ENCODE assay signal across 16 cellular contexts in genomic region chr4:141486375-141486997, GRCh38.
DNase-seq lines count a peak whose midpoint lies in the region; ATAC-seq and TF ChIP-seq lines count a peak whose summit lies in the region.
"Had no signal": no experiment of that assay in that cellular context is flagged by ENCODE, and none has a peak within 500 bp of the region (broad histone marks: within the 10 kb centered on the region; RNA-seq: fewer than 3 reads in every experiment).

No MANE protein-coding gene starts in this region.

- no peaks in the 10 kb centered on the region for H3K9me3 ChIP-seq in GM23248 (ENCODE audit: low read depth)

- peak overlapping the region; percentile 43 for H3K4me3 ChIP-seq in GM23248
- H3K4me3 ChIP-seq: left ventricle myocardium inferior, stomach had no signal

- peak overlapping the region; percentile 74 for H3K4me2 ChIP-seq in GM23248 (ENCODE audit: unreplicated experiment)

- DNase-seq in GM23248 (peak; percentile 93), fibroblast of peridontal ligament (ENCODE audit: extremely low read depth) (peak; percentile 66), smooth muscle cell of the brain vasculature (ENCODE audit: low read depth, low spot score) (peak; percentile 24), NCI-H187 treated with DMSO at 0.1 percent for 48 hours (lab: John Stamatoyannopoulos, UW) (no peak), AML-193 (lab: John Stamatoyannopoulos, UW) (no peak), NCI-H345 (lab: John Stamatoyannopoulos, UW) (no peak)
- DNase-seq: activated CD4-positive, alpha-beta T cell treated with anti-CD3 and anti-CD28 coated beads, Interleukin-2, amount 10 ng/mL, durations not matched to agents 24 days and 14 days; activated T-cell treated with anti-CD3 and anti-CD28 coated beads, Interleukin-2, amount 50 U/mL, for 48 hours; effector CD8-positive, alpha-beta T cell; left ventricle myocardium inferior; NCI-H1417; NCI-H526 treated with DMSO at 0.1 percent for 48 hours; stomach had no signal

- WGBS in GM23248 (ENCODE audit: low coverage in 1 of 2, low lambda C conversion rate in 2 of 2, missing lambda C conversion rate in 2 of 2), 2 experiments: 4 to 5% methylated on average over 4 of the region's 4 CpGs

- H3F3A ChIP-seq in GM23248 (ENCODE audit: insufficient read depth): peaks cover 24% of the 10 kb centered on the region

- H3K9ac ChIP-seq in GM23248: peak overlapping the region; percentile 22; the same call in 1 of the 2 replicates

- no peaks in the 10 kb centered on the region for H3K36me3 ChIP-seq in GM23248 (ENCODE audit: low read depth)
- H3K36me3 ChIP-seq: left ventricle myocardium inferior, stomach had no signal

- H3K27ac ChIP-seq in GM23248: peak overlapping the region; percentile 64
- H3K27ac ChIP-seq: left ventricle myocardium inferior, stomach had no signal

- no peaks in the 10 kb centered on the region for H3K79me2 ChIP-seq in GM23248 (ENCODE audit: insufficient read depth)

- in situ Hi-C loops in GM23248 (cut with MboI): no loop called here

- H4K20me1 ChIP-seq in GM23248 (ENCODE audit: insufficient read depth): no peaks in the 10 kb centered on the region

- no peaks in the 10 kb centered on the region for H3K9me2 ChIP-seq in GM23248 (ENCODE audit: insufficient read depth)

- peaks cover 20% of the 10 kb centered on the region for H3K4me1 ChIP-seq in GM23248 (ENCODE audit: insufficient read depth)
- H3K4me1 ChIP-seq: left ventricle myocardium inferior, stomach had no signal

- H3K27me3 ChIP-seq in GM23248 (replicated peaks; ENCODE audit: insufficient read depth): no peaks in the 10 kb centered on the region
- H3K27me3 ChIP-seq: stomach had no signal

- peak; percentile 47; the same call in 2 of the 3 replicates for ATAC-seq in SK-N-SH treated with all-trans-retinoic acid at 6 μM for 48 hours
- ATAC-seq: HepG2, right cardiac atrium had no signal

- peak overlapping the region; percentile 61 for H2AFZ ChIP-seq in GM23248

TF ChIP-seq in SK-N-SH treated with all-trans-retinoic acid at 6 μM for 48 hours, 23 proteins besides CTCF, POLR2A, EP300 and RAD21:
- TF ChIP-seq SNAI2 (CRISPR knock-in tag; IDR thresholded peaks at IDR 0.05): no peak
- no peak for TF ChIP-seq ARNTL (CRISPR knock-in tag; IDR thresholded peaks at IDR 0.05; ENCODE audit: borderline replicate concordance, low read depth)
- no peak for TF ChIP-seq RARB (CRISPR knock-in tag; IDR thresholded peaks at IDR 0.05)
- no peak for TF ChIP-seq TCF4 (CRISPR knock-in tag; IDR thresholded peaks at IDR 0.05; ENCODE audit: borderline replicate concordance)
- TF ChIP-seq ZFP3 (CRISPR knock-in tag; IDR thresholded peaks at IDR 0.05): no peak
- TF ChIP-seq ZNF70 (CRISPR knock-in tag; IDR thresholded peaks at IDR 0.05): no peak
- TF ChIP-seq, protein P1, sequence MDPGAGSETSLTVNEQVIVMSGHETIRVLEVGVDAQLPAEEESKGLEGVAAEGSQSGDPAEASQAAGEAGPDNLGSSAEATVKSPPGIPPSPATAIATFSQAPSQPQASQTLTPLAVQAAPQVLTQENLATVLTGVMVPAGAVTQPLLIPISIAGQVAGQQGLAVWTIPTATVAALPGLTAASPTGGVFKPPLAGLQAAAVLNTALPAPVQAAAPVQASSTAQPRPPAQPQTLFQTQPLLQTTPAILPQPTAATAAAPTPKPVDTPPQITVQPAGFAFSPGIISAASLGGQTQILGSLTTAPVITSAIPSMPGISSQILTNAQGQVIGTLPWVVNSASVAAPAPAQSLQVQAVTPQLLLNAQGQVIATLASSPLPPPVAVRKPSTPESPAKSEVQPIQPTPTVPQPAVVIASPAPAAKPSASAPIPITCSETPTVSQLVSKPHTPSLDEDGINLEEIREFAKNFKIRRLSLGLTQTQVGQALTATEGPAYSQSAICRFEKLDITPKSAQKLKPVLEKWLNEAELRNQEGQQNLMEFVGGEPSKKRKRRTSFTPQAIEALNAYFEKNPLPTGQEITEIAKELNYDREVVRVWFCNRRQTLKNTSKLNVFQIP (CRISPR knock-in tag; IDR thresholded peaks at IDR 0.05; ENCODE audit: borderline replicate concordance, low read depth): no peak
- TF ChIP-seq, protein P2, sequence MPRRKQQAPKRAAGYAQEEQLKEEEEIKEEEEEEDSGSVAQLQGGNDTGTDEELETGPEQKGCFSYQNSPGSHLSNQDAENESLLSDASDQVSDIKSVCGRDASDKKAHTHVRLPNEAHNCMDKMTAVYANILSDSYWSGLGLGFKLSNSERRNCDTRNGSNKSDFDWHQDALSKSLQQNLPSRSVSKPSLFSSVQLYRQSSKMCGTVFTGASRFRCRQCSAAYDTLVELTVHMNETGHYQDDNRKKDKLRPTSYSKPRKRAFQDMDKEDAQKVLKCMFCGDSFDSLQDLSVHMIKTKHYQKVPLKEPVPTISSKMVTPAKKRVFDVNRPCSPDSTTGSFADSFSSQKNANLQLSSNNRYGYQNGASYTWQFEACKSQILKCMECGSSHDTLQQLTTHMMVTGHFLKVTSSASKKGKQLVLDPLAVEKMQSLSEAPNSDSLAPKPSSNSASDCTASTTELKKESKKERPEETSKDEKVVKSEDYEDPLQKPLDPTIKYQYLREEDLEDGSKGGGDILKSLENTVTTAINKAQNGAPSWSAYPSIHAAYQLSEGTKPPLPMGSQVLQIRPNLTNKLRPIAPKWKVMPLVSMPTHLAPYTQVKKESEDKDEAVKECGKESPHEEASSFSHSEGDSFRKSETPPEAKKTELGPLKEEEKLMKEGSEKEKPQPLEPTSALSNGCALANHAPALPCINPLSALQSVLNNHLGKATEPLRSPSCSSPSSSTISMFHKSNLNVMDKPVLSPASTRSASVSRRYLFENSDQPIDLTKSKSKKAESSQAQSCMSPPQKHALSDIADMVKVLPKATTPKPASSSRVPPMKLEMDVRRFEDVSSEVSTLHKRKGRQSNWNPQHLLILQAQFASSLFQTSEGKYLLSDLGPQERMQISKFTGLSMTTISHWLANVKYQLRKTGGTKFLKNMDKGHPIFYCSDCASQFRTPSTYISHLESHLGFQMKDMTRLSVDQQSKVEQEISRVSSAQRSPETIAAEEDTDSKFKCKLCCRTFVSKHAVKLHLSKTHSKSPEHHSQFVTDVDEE (CRISPR knock-in tag; IDR thresholded peaks at IDR 0.05): no peak
- no peak for TF ChIP-seq GLIS3 (CRISPR knock-in tag; IDR thresholded peaks at IDR 0.05)
- no peak for TF ChIP-seq ZNF8 (CRISPR knock-in tag; IDR thresholded peaks at IDR 0.05)
- no peak for TF ChIP-seq ISL1 (CRISPR knock-in tag; IDR thresholded peaks at IDR 0.05)

Comparison
In these comparisons a context has a peak if more than half of its experiments do, and no peak if none do; other contexts are left out.
1. DNase-seq: peak in GM23248 (single experiment), fibroblast of peridontal ligament (single experiment) and smooth muscle cell of the brain vasculature (single experiment); none in NCI-H187 treated with DMSO at 0.1 percent for 48 hours (single experiment), AML-193 (0 of 2) and NCI-H345 (single experiment).